25 cellular contexts compared by ENCODE assay signal in genomic region chr17:66985838-66986237, GRCh38.
"Had no signal": no experiment of that assay in that cellular context is flagged by ENCODE, and none has a peak within 500 bp of the region (broad histone marks: within the 10 kb centered on the region; RNA-seq: fewer than 3 reads in every experiment).

No MANE protein-coding gene starts in this region.

- H3K9me3 ChIP-seq: ascending aorta, MG63 had no signal

- H3K27me3 ChIP-seq: ascending aorta, cardiac muscle cell had no signal

- H3K36me3 ChIP-seq: ascending aorta, cardiac muscle cell, MG63 had no signal

- H3K4me3 ChIP-seq: ascending aorta, cardiac muscle cell, MG63 had no signal

- H3K4me1 ChIP-seq: ascending aorta had no signal

- DNase-seq: activated B cell treated with CpG ODN at 0.5 μM for 24 hours; activated CD4-positive, alpha-beta T cell treated with anti-CD3 and anti-CD28 coated beads, Interleukin-2, amount 10 ng/mL, durations not matched to agents 24 days and 14 days; activated CD4-positive, alpha-beta T cell treated with anti-CD3 and anti-CD28 coated beads, Interleukin-2, amount 50 U/mL, for 4 hours; activated CD4-positive, CD25-positive, alpha-beta regulatory T cell treated with anti-CD3 and anti-CD28 coated beads, Interleukin-2, amount 50 U/mL, for 72 hours; activated gamma-delta T cell; activated naive CD4-positive, alpha-beta T cell treated with Interleukin-2 at 50 U/mL for 16 hours; activated naive CD8-positive, alpha-beta T cell treated with anti-CD3 and anti-CD28 coated beads, Interleukin-2, amount 10 ng/mL, durations not matched to agents 7 days and 5 days; activated T-cell treated with anti-CD3 and anti-CD28 coated beads, Interleukin-2, amount 50 U/mL, for 1 hour; amygdala; Kasumi-1; KG1; MG63; NCI-H1092; NCI-H1436 treated with DMSO at 0.1 percent for 48 hours; NCI-H1694 treated with DMSO at 0.1 percent for 48 hours; NCI-H2029; NCI-H510A; NCI-H526; NCI-H748 treated with DMSO at 0.1 percent for 48 hours; OCI-M1; Right ventricle myocardium superior; SW 1271; T1000 had no signal

- H3K27ac ChIP-seq: ascending aorta, cardiac muscle cell had no signal
